ENCODE assay signal across 17 cellular contexts in genomic region chr11:106286881-106287504, GRCh38.
"Had no signal": no experiment of that assay in that cellular context is flagged by ENCODE, and none has a peak within 500 bp of the region (broad histone marks: within the 10 kb centered on the region; RNA-seq: fewer than 3 reads in every experiment).

No MANE protein-coding gene starts in this region.

- H3K27me3 Mint-ChIP-seq: stimulated activated naive CD8-positive, alpha-beta T cell treated with anti-CD3 and anti-CD28 coated beads, Interleukin-15, Interleukin-2, amounts not matched to agents 100 ng/mL and 50 ng/mL, for 24 hours had no signal

- H3K4me1 Mint-ChIP-seq: T-cell had no signal

- H3K4me3 Mint-ChIP-seq: activated CD8-positive, alpha-beta T cell treated with anti-CD3 and anti-CD28 coated beads for 36 hours; stimulated activated naive CD8-positive, alpha-beta T cell treated with anti-CD3 and anti-CD28 coated beads, Interleukin-15, Interleukin-2, amounts not matched to agents 100 ng/mL and 50 ng/mL, for 24 hours; T-cell had no signal

- H3K36me3 Mint-ChIP-seq: T-cell had no signal

- H3K4me3 ChIP-seq: esophagus squamous epithelium, heart left ventricle, sigmoid colon, upper lobe of right lung had no signal

- H3K27ac ChIP-seq: esophagus squamous epithelium, heart left ventricle, sigmoid colon, upper lobe of right lung, VCaP had no signal

- ATAC-seq: activated CD8-positive, alpha-beta T cell treated with anti-CD3 and anti-CD28 coated beads for 36 hours; heart left ventricle; left ventricle myocardium superior; T-cell; upper lobe of right lung had no signal

- H3K9me3 ChIP-seq: esophagus squamous epithelium, heart left ventricle, sigmoid colon, upper lobe of right lung had no signal

- H3K4me1 ChIP-seq: esophagus squamous epithelium, heart left ventricle, sigmoid colon, upper lobe of right lung had no signal

- DNase-seq: activated CD4-positive, alpha-beta T cell treated with anti-CD3 and anti-CD28 coated beads for 4 hours; activated CD8-positive, alpha-beta memory T cell treated with anti-CD3 and anti-CD28 coated beads, Interleukin-2, amount 50 U/mL, for 48 hours; activated CD8-positive, alpha-beta T cell treated with anti-CD3 and anti-CD28 coated beads for 36 hours; activated naive CD4-positive, alpha-beta T cell; aorta; esophagus squamous epithelium; foreskin melanocyte; heart left ventricle; left ventricle myocardium superior; nucleus accumbens; sigmoid colon; stimulated activated CD4-positive, alpha-beta T cell treated with anti-CD3 and anti-CD28 coated beads, Interleukin-2, amount 100 ng/mL, for 48 hours; T-cell; T1000; upper lobe of right lung had no signal

- H3K27ac Mint-ChIP-seq: activated CD8-positive, alpha-beta T cell treated with anti-CD3 and anti-CD28 coated beads for 36 hours; stimulated activated naive CD8-positive, alpha-beta T cell treated with anti-CD3 and anti-CD28 coated beads, Interleukin-15, Interleukin-2, amounts not matched to agents 100 ng/mL and 50 ng/mL, for 24 hours; T-cell had no signal

- H3K9me3 Mint-ChIP-seq: activated CD8-positive, alpha-beta T cell treated with anti-CD3 and anti-CD28 coated beads for 36 hours; stimulated activated naive CD8-positive, alpha-beta T cell treated with anti-CD3 and anti-CD28 coated beads, Interleukin-15, Interleukin-2, amounts not matched to agents 100 ng/mL and 50 ng/mL, for 24 hours had no signal

- H3K36me3 ChIP-seq: esophagus squamous epithelium, heart left ventricle, sigmoid colon, upper lobe of right lung had no signal
